In the genomic region with DNA sequence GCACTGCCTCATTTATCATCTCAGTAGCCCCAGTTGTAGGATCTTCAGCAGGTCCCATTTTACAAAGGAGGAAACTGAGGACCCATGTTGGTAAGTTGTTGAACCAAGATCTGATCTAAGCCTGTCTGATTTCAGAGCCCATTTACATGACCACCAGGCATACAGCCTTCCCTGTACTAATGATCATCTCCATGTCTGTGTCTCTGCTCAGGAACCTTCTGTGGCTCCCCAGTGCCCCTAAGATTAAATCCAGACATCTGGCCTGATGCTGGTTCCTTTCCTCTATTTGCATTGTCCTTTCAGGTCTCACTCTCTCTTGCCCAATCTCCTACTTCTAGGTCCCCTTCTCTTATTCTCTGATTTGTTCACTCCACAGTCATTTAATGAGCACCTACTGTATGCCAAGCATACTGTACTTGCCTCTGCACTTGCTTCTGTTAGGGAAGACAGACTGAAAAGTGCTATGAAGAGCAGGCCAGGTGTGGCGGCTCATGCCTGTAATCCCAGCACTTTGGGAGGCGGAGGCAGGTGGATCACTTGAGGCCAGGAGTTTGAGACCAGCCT, we compare ENCODE assay signal across 28 cellular contexts. TPM values are rescaled to one million over a fixed set of nuclear protein-coding genes. Genes with fewer than 3 reads are reported as not detected.
"Had no signal": no experiment of that assay in that cellular context is flagged by ENCODE, and none has a peak within 500 bp of the region (broad histone marks: within the 10 kb centered on the region; RNA-seq: fewer than 3 reads in every experiment).

No MANE protein-coding gene starts in this region.

- FAIRE-seq: bronchial epithelial cell had no signal

- H3K36me3 ChIP-seq: WERI-Rb-1 had no signal

- DNase-seq: activated CD4-positive, alpha-beta T cell treated with anti-CD3 and anti-CD28 coated beads for 36 hours; activated CD4-positive, alpha-beta T cell treated with anti-CD3 and anti-CD28 coated beads, Interleukin-2, amount 50 U/mL, for 1 hour; activated CD8-positive, alpha-beta memory T cell treated with anti-CD3 and anti-CD28 coated beads, Interleukin-2, amount 50 U/mL, for 4 hours; activated CD8-positive, alpha-beta T cell treated with anti-CD3 and anti-CD28 coated beads for 36 hours; activated gamma-delta T cell treated with Interleukin-2 at 50 U/mL for 16 hours; activated naive CD4-positive, alpha-beta T cell treated with anti-CD3 and anti-CD28 coated beads, Interleukin-2, amount 50 U/mL, for 16 hours; activated T-cell treated with anti-CD3 and anti-CD28 coated beads, Interleukin-2, amount 50 U/mL, for 72 hours; aorta; central memory CD4-positive, alpha-beta T cell; Kasumi-1; KBM-7; NCI-H1048; NCI-H1694; NCI-H2029; NCI-H345; NCI-H510A; NCI-H526 treated with DMSO at 0.1 percent for 48 hours; NCI-H82; OCI-M1; RPMI8226; T-cell; T-helper 2 cell; WERI-Rb-1 had no signal

- H3K9me3 Mint-ChIP-seq: activated CD8-positive, alpha-beta T cell treated with anti-CD3 and anti-CD28 coated beads for 36 hours; activated T-cell treated with anti-CD3 and anti-CD28 coated beads, Interleukin-2, amount 50 U/mL, for 72 hours; activated T-helper 2 cell treated with anti-CD3 and anti-CD28 coated beads, Interferon-gamma antibody, Interleukin-2, Interleukin-4, amounts not matched to agents 10 μg/mL and 5 μg/mL and 100 μg/mL, durations not matched to agents 14 hours and 24 hours and 36 hours; T-cell had no signal

- H3K4me3 ChIP-seq: SK-N-MC had no signal

- H3K27ac Mint-ChIP-seq: activated CD4-positive, alpha-beta T cell treated with anti-CD3 and anti-CD28 coated beads for 36 hours; activated CD8-positive, alpha-beta T cell treated with anti-CD3 and anti-CD28 coated beads for 36 hours; activated T-cell treated with anti-CD3 and anti-CD28 coated beads, Interleukin-2, amount 50 U/mL, for 72 hours; activated T-helper 2 cell treated with anti-CD3 and anti-CD28 coated beads, Interferon-gamma antibody, Interleukin-2, Interleukin-4, amounts not matched to agents 10 μg/mL and 5 μg/mL and 100 μg/mL, durations not matched to agents 14 hours and 24 hours and 36 hours; T-cell had no signal

- H3K4me3 Mint-ChIP-seq: activated CD4-positive, alpha-beta T cell treated with anti-CD3 and anti-CD28 coated beads for 36 hours; activated CD8-positive, alpha-beta T cell treated with anti-CD3 and anti-CD28 coated beads for 36 hours; activated T-cell treated with anti-CD3 and anti-CD28 coated beads, Interleukin-2, amount 50 U/mL, for 72 hours; T-cell had no signal

- H3K36me3 Mint-ChIP-seq: T-cell had no signal

- H3K27ac ChIP-seq: SK-N-MC, WERI-Rb-1 had no signal

- ATAC-seq: activated CD4-positive, alpha-beta T cell treated with anti-CD3 and anti-CD28 coated beads for 36 hours; activated CD8-positive, alpha-beta T cell treated with anti-CD3 and anti-CD28 coated beads for 36 hours; activated T-cell treated with anti-CD3 and anti-CD28 coated beads, Interleukin-2, amount 50 U/mL, for 72 hours; Panc1; Right ventricle myocardium inferior; T-cell had no signal

RNA-seq across cellular contexts. Expression of a gene that starts 32.4 kb away (rescaled TPM):
- total RNA-seq: activated CD8-positive, alpha-beta T cell treated with anti-CD3 and anti-CD28 coated beads for 36 hours; activated T-cell treated with anti-CD3 and anti-CD28 coated beads, Interleukin-2, amount 50 U/mL, for 72 hours; activated T-helper 2 cell treated with anti-CD3 and anti-CD28 coated beads, Interferon-gamma antibody, Interleukin-2, Interleukin-4, amounts not matched to agents 10 μg/mL and 5 μg/mL and 100 μg/mL, durations not matched to agents 14 hours and 24 hours and 36 hours; bronchial epithelial cell; T-cell had no signal
- polyA plus RNA-seq: aorta had no signal
